ENCODE assay signal across 26 cellular contexts in the genomic region with DNA sequence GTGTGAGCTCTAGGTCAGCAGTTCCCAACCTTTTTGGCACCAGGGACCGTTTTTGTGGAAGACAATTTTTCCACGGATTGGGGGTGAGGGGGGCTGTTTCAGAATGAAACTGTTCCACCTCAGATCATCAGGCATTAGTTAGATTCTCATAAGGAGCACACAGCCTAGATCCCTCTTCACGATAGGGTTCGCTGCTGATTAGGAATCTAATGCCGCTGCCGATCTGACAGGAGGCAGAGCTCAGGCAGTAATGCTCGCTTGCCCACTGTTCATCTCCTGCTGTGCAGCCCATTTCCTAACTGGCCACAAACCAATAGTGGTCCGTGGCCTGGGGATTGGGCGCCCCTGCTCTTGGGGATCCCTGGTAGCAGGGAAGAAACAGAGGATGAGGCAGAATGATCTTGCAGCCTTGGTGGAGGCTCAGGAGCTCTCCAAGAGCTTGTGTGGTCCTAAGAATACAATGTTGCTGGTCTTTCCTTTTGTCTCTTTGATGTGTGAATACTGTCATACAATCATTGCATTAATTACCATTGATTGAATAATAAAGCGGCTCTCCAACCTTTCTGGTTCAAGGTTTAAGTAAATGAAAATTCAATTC.
DNase-seq lines count a peak whose midpoint lies in the region; ATAC-seq and TF ChIP-seq lines count a peak whose summit lies in the region.
"Had no signal": no experiment of that assay in that cellular context is flagged by ENCODE, and none has a peak within 500 bp of the region (broad histone marks: within the 10 kb centered on the region; RNA-seq: fewer than 3 reads in every experiment).

No MANE protein-coding gene starts in this region.

- 78% methylated on average over 9 of the region's 10 CpGs for WGBS in mesenchymal stem cell
- no CpG with 5 or more reads among the region's 10 CpGs for WGBS in trophoblast cell (ENCODE audit: extremely low coverage, insufficient coverage, insufficient read length)

- no peak overlapping the region for H3K4me3 Mint-ChIP-seq in Calu3 (ENCODE audit: low read depth, unreplicated experiment)
- H3K4me3 Mint-ChIP-seq: dendritic cell treated with granulocyte-macrophage colony-stimulating factor and Interleukin-4, amounts not matched to agents 40 ng/mL and 50 ng/mL, for 4 days had no signal

- no peaks in the 10 kb centered on the region for H3K9me3 Mint-ChIP-seq in Calu3 (ENCODE audit: low read depth, unreplicated experiment)
- H3K9me3 Mint-ChIP-seq: activated naive CD4-positive, alpha-beta T cell treated with anti-CD3 and anti-CD28 coated beads, Interleukin-2, amount 50 U/mL, for 72 hours; dendritic cell treated with granulocyte-macrophage colony-stimulating factor and Interleukin-4, amounts not matched to agents 40 ng/mL and 50 ng/mL, for 4 days had no signal

- no peaks in the 10 kb centered on the region for H3K27me3 Mint-ChIP-seq in Calu3 (ENCODE audit: unreplicated experiment)
- H3K27me3 Mint-ChIP-seq: dendritic cell treated with granulocyte-macrophage colony-stimulating factor and Interleukin-4, amounts not matched to agents 40 ng/mL and 50 ng/mL, for 4 days had no signal

- peaks cover 52% of the 10 kb centered on the region for H3K36me3 Mint-ChIP-seq in Calu3 (ENCODE audit: insufficient read depth, unreplicated experiment)

- H3K27me3 ChIP-seq in mesenchymal stem cell (ENCODE audit: control insufficient read depth in 1 of 2, insufficient read depth in 1 of 2, low read length in 2 of 2) (no peaks in the 10 kb centered on the region), trophoblast cell (ENCODE audit: insufficient read depth, low read length) (no peaks in the 10 kb centered on the region)
- H3K27me3 ChIP-seq: BLaER1 treated with 17β-estradiol and CSF1 and Interleukin-3, amounts not matched to agents 10 nM and 100 nM; esophagus muscularis mucosa; foreskin keratinocyte; heart right ventricle; transverse colon had no signal

- H3K4me1 ChIP-seq in mesenchymal stem cell (ENCODE audit: control insufficient read depth, insufficient read depth, low read depth, low read length): peaks cover 10% of the 10 kb centered on the region
- H3K4me1 ChIP-seq in trophoblast cell (ENCODE audit: control insufficient read depth in 1 of 2, insufficient read depth in 2 of 2, low read length in 2 of 2): peaks cover 4 to 14% of the 10 kb centered on the region in 2 experiments

- H3K18ac ChIP-seq in mesenchymal stem cell (ENCODE audit: low read depth in 1 of 2, low read length in 2 of 2): peak overlapping the region in 1 of 2 experiments; percentile 84
- H3K18ac ChIP-seq in trophoblast cell (ENCODE audit: low read length): peak overlapping the region; percentile 84

- no TSS peak for BruUV-seq in Calu3 (replicated peaks; lab: Mats Ljungman, UMichigan)

- H4K12ac ChIP-seq in trophoblast cell (ENCODE audit: low read depth, low read length): no peak overlapping the region

- H2BK120ac ChIP-seq in mesenchymal stem cell (ENCODE audit: low read depth, low read length) (no peak overlapping the region), trophoblast cell (ENCODE audit: insufficient read depth, low read length, poor library complexity) (no peak overlapping the region)

- H3K9me3 ChIP-seq in mesenchymal stem cell (ENCODE audit: control insufficient read depth, low read length): no peaks in the 10 kb centered on the region
- no peaks in the 10 kb centered on the region for H3K9me3 ChIP-seq in trophoblast cell (ENCODE audit: insufficient read depth, low read depth, low read length)
- H3K9me3 ChIP-seq: BLaER1 treated with 17β-estradiol and CSF1 and Interleukin-3, amounts not matched to agents 10 nM and 100 nM; Caco-2; esophagus muscularis mucosa; heart right ventricle; lower lobe of right lung; transverse colon had no signal

- TF ChIP-seq CTCF in Calu3 (IDR thresholded peaks at IDR 0.05; ENCODE audit: unreplicated experiment): no peak

- H3K27ac ChIP-seq in mesenchymal stem cell (ENCODE audit: low read length, poor library complexity, severe bottlenecking) (no peak overlapping the region), trophoblast cell (ENCODE audit: low read depth, low read length) (no peak overlapping the region)
- H3K27ac ChIP-seq: BLaER1 treated with 17β-estradiol and CSF1 and Interleukin-3, amounts not matched to agents 10 nM and 100 nM; esophagus muscularis mucosa; foreskin keratinocyte; lower lobe of right lung; transverse colon had no signal

- ATAC-seq in GM21360 (IDR thresholded peaks at IDR 0.05; ENCODE audit: unreplicated experiment) (no peak), HG03045 (IDR thresholded peaks at IDR 0.05; ENCODE audit: unreplicated experiment) (no peak)
- ATAC-seq: activated naive CD4-positive, alpha-beta T cell treated with anti-CD3 and anti-CD28 coated beads, Interleukin-2, amount 50 U/mL, for 72 hours; foreskin keratinocyte; lower lobe of right lung had no signal

- peak overlapping the region in 1 of 2 experiments; percentile 31 for H2BK12ac ChIP-seq in mesenchymal stem cell (ENCODE audit: low read length in 2 of 2)
- H2BK12ac ChIP-seq in trophoblast cell (ENCODE audit: low read length): no peak overlapping the region

- DNase-seq in Calu3 (no peak), NCI-H69 (lab: John Stamatoyannopoulos, UW) (peak; percentile 51), mesenchymal stem cell (no peak), trophoblast cell (no peak)
- DNase-seq in stimulated activated CD4-positive, alpha-beta T cell treated with anti-CD3 and anti-CD28 coated beads, Interleukin-2, amount 100 ng/mL, for 48 hours: no peak
- DNase-seq: activated CD4-positive, alpha-beta T cell treated with anti-CD3 and anti-CD28 coated beads, Interleukin-2, amount 50 U/mL, for 48 hours; activated CD8-positive, alpha-beta memory T cell treated with anti-CD3 and anti-CD28 coated beads, Interleukin-2, amount 50 U/mL, for 4 hours; anterior cingulate cortex; Caco-2; central memory CD4-positive, alpha-beta T cell; DND-41; foreskin keratinocyte; heart right ventricle; lower lobe of right lung; NCI-H1694 treated with DMSO at 0.1 percent for 48 hours; NCI-H524 treated with DMSO at 0.1 percent for 48 hours; nucleus accumbens; stimulated activated CD8-positive, alpha-beta memory T cell treated with anti-CD3 and anti-CD28 coated beads, Interleukin-4, amount 100 ng/mL, for 48 hours; T-helper 1 cell; transverse colon had no signal

- peak overlapping the region; percentile 14 for H3K27ac Mint-ChIP-seq in Calu3 (ENCODE audit: unreplicated experiment)
- H3K27ac Mint-ChIP-seq: activated naive CD4-positive, alpha-beta T cell treated with anti-CD3 and anti-CD28 coated beads, Interleukin-2, amount 50 U/mL, for 72 hours; dendritic cell treated with granulocyte-macrophage colony-stimulating factor and Interleukin-4, amounts not matched to agents 40 ng/mL and 50 ng/mL, for 4 days had no signal

- peak overlapping the region in 1 of 2 experiments; percentile 73 for H3K14ac ChIP-seq in mesenchymal stem cell (ENCODE audit: low read length in 2 of 2)
- H3K14ac ChIP-seq in trophoblast cell (ENCODE audit: low read length): no peak overlapping the region

- H3K79me1 ChIP-seq in mesenchymal stem cell (replicated peaks; ENCODE audit: low read length, poor library complexity, severe bottlenecking) (peaks cover 2% of the 10 kb centered on the region), trophoblast cell (ENCODE audit: low read length) (peaks cover 8% of the 10 kb centered on the region)

- peak overlapping the region in 1 of 2 experiments; percentile 32 for H3K4ac ChIP-seq in mesenchymal stem cell (ENCODE audit: low read depth in 1 of 2, low read length in 2 of 2)
- H3K4ac ChIP-seq in trophoblast cell (ENCODE audit: low read depth, low read length): peak overlapping the region; percentile 19

- H3K4me2 ChIP-seq in mesenchymal stem cell (ENCODE audit: low read length, poor library complexity, severe bottlenecking): no peak overlapping the region
- no peak overlapping the region for H3K4me2 ChIP-seq in trophoblast cell (ENCODE audit: low read length)

- CTCF ChIA-PET in Calu3 (lab: Charles Lee): interaction anchor here (1.9 kb wide), 1 partner anchor 11 kb away, joined by 4 read pairs; no protein-coding TSS in a partner anchor

- H4K91ac ChIP-seq in mesenchymal stem cell (ENCODE audit: low read length) (no peak overlapping the region), trophoblast cell (ENCODE audit: low read depth, low read length) (no peak overlapping the region)

- H2AFZ ChIP-seq in mesenchymal stem cell (ENCODE audit: low read depth, low read length) (no peak overlapping the region), trophoblast cell (ENCODE audit: insufficient read depth, low read length, poor library complexity) (no peak overlapping the region)

- peaks cover 83% of the 10 kb centered on the region for H3K4me1 Mint-ChIP-seq in Calu3 (ENCODE audit: low read depth, unreplicated experiment)

- H3K23ac ChIP-seq in mesenchymal stem cell (ENCODE audit: low read length in 2 of 2) (no peak overlapping the region), trophoblast cell (ENCODE audit: low read length) (no peak overlapping the region)

- no peak overlapping the region for H3K9ac ChIP-seq in mesenchymal stem cell (ENCODE audit: low read length)
- no peak overlapping the region for H3K9ac ChIP-seq in trophoblast cell (ENCODE audit: low read length)
- H3K9ac ChIP-seq: BLaER1 treated with 17β-estradiol and CSF1 and Interleukin-3, amounts not matched to agents 10 nM and 100 nM had no signal

- peaks cover 2% of the 10 kb centered on the region for H3K79me2 ChIP-seq in trophoblast cell (ENCODE audit: control insufficient read depth, insufficient read depth, low read length, poor library complexity)

- H3K36me3 ChIP-seq in mesenchymal stem cell (ENCODE audit: control insufficient read depth in 1 of 2, insufficient read depth in 2 of 2, low read depth in 1 of 2, low read length in 2 of 2) (peaks cover 2 to 14% of the 10 kb centered on the region in 2 experiments), trophoblast cell (ENCODE audit: control insufficient read depth in 1 of 2, insufficient read depth in 2 of 2, low read length in 2 of 2) (no peaks in the 10 kb centered on the region)
- H3K36me3 ChIP-seq: transverse colon had no signal

- no peak overlapping the region for H2BK15ac ChIP-seq in mesenchymal stem cell (ENCODE audit: low read depth, poor library complexity, severe bottlenecking)

- H4K8ac ChIP-seq in mesenchymal stem cell (ENCODE audit: low read length) (peak overlapping the region; percentile 29), trophoblast cell (ENCODE audit: low read depth, low read length) (no peak overlapping the region)

- intact Hi-C loops in Calu3 (cut with micrococcal nuclease; ENCODE audit: unreplicated experiment): no loop called here

- no peak overlapping the region for H3K4me3 ChIP-seq in mesenchymal stem cell (ENCODE audit: insufficient read depth in 1 of 2, low read depth in 1 of 2, low read length in 2 of 2)
- H3K4me3 ChIP-seq in trophoblast cell (ENCODE audit: low read depth, low read length): no peak overlapping the region
- H3K4me3 ChIP-seq: BLaER1 treated with 17β-estradiol and CSF1 and Interleukin-3, amounts not matched to agents 10 nM and 100 nM; esophagus muscularis mucosa; heart right ventricle; lower lobe of right lung; transverse colon had no signal

- H2BK5ac ChIP-seq in mesenchymal stem cell (ENCODE audit: low read depth, low read length, poor library complexity, severe bottlenecking) (no peak overlapping the region), trophoblast cell (ENCODE audit: low read depth, low read length, poor library complexity) (no peak overlapping the region)

- no peak overlapping the region for H2AK5ac ChIP-seq in mesenchymal stem cell (ENCODE audit: low read length, severe bottlenecking)
- H2AK5ac ChIP-seq in trophoblast cell (ENCODE audit: low read length): no peak overlapping the region
